Comparison of ENCODE assay signal across 13 cellular contexts in genomic region chr9:111456536-111456935, GRCh38. TPM values are rescaled to one million over a fixed set of nuclear protein-coding genes. Genes with fewer than 3 reads are reported as not detected.
DNase-seq lines count a peak whose midpoint lies in the region; ATAC-seq and TF ChIP-seq lines count a peak whose summit lies in the region.
"Had no signal": no experiment of that assay in that cellular context is flagged by ENCODE, and none has a peak within 500 bp of the region (broad histone marks: within the 10 kb centered on the region; RNA-seq: fewer than 3 reads in every experiment).

No MANE protein-coding gene starts in this region.

- H3K4me3 ChIP-seq in dorsolateral prefrontal cortex: no peak overlapping the region

- peak overlapping the region in 2 of 3 experiments; percentile 5 to 31 for H3K27ac Mint-ChIP-seq in nephron
- H3K27ac Mint-ChIP-seq: T-helper 2 cell treated with Interferon-gamma antibody and Interleukin-4, amounts not matched to agents 5 μg/mL and 100 μg/mL, for 36 hours had no signal

- ATAC-seq in GM18511 (IDR thresholded peaks at IDR 0.05; ENCODE audit: unreplicated experiment): peak; percentile 54
- peak; percentile 67 for ATAC-seq in HG02642 (IDR thresholded peaks at IDR 0.05; ENCODE audit: poor library complexity, unreplicated experiment)
- ATAC-seq in HG02623 (IDR thresholded peaks at IDR 0.05; ENCODE audit: unreplicated experiment): no peak
- ATAC-seq: naive thymus-derived CD4-positive, alpha-beta T cell; PC-3 had no signal

- H3K9me3 Mint-ChIP-seq in nephron: peaks cover 2% of the 10 kb centered on the region

- peaks cover 10% of the 10 kb centered on the region for H3K36me3 Mint-ChIP-seq in nephron (ENCODE audit: low read depth)

- no peak for DNase-seq in dorsolateral prefrontal cortex
- DNase-seq in ureter (ENCODE audit: low spot score): no peak
- no peak for DNase-seq in NOMO-1 treated with dmso at 0.1 percent for 144 hours (lab: John Stamatoyannopoulos, UW; ENCODE audit: unreplicated experiment)
- no peak for DNase-seq in GM20000 (ENCODE audit: low spot score)
- DNase-seq: Caco-2; naive thymus-derived CD4-positive, alpha-beta T cell; NCI-H2171 treated with DMSO at 0.1 percent for 48 hours; PC-3 had no signal

- H3K27me3 Mint-ChIP-seq in nephron (ENCODE audit: low read depth): no peaks in the 10 kb centered on the region
- H3K27me3 Mint-ChIP-seq: naive thymus-derived CD4-positive, alpha-beta T cell had no signal

- no peaks in the 10 kb centered on the region for H3K27me3 ChIP-seq in dorsolateral prefrontal cortex

- no peak overlapping the region for H3K4me3 Mint-ChIP-seq in nephron
- H3K4me3 Mint-ChIP-seq: T-helper 2 cell treated with Interferon-gamma antibody and Interleukin-4, amounts not matched to agents 5 μg/mL and 100 μg/mL, for 36 hours had no signal

- intact Hi-C loops in dorsolateral prefrontal cortex (cut with DNase I): no loop called here

- TF ChIP-seq CTCF in dorsolateral prefrontal cortex (IDR thresholded peaks at IDR 0.05 in 54 of 56, conservative IDR thresholded peaks at IDR 0.05 in 2 of 56; ENCODE audit: low read depth in 1 of 56, partially characterized antibody in 56 of 56) (no peak), nephron (IDR thresholded peaks at IDR 0.05; ENCODE audit: unreplicated experiment in 3 of 3) (no peak), GM20000 (IDR thresholded peaks at IDR 0.05; ENCODE audit: extremely low read depth, missing control alignments) (no peak)

- H3K4me1 Mint-ChIP-seq in nephron: peaks cover 30% of the 10 kb centered on the region

- peak overlapping the region in 43 of 59 donors; percentile 1 to 77 (median 42) for H3K27ac ChIP-seq in dorsolateral prefrontal cortex

RNA-seq across cellular contexts. Expression of gene ECPAS, which starts 27.6 kb away (rescaled TPM):
- 100 to 1,000 TPM in 101 of 120 experiments, 10 to 100 TPM in 19; 79.2 to 151 (median 115) TPM for total RNA-seq in dorsolateral prefrontal cortex
- 125 TPM for total RNA-seq in ureter
